23 cellular contexts compared by ENCODE assay signal in genomic region chrX:33892670-33893069, GRCh38.
A peak's percentile ranks its signal among the peaks of the same experiment; 100 is the strongest.
DNase-seq lines count a peak whose midpoint lies in the region; ATAC-seq and TF ChIP-seq lines count a peak whose summit lies in the region.
"Had no signal": no experiment of that assay in that cellular context is flagged by ENCODE, and none has a peak within 500 bp of the region (broad histone marks: within the 10 kb centered on the region; RNA-seq: fewer than 3 reads in every experiment).

No MANE protein-coding gene starts in this region.

- no peak overlapping the region for H3K4me3 Mint-ChIP-seq in progenitor cell of endocrine pancreas (ENCODE audit: low read depth)
- H3K4me3 Mint-ChIP-seq: CD4-positive, CD25-positive, alpha-beta regulatory T cell; CD8-positive, alpha-beta memory T cell; IgD-negative memory B cell had no signal

- ATAC-seq in GM21576 (IDR thresholded peaks at IDR 0.05; ENCODE audit: unreplicated experiment) (no peak), HG02973 (IDR thresholded peaks at IDR 0.05; ENCODE audit: unreplicated experiment) (no peak), sciatic nerve (no peak)
- ATAC-seq: GM12878, HCT116, HepG2 had no signal

- peaks cover 15% of the 10 kb centered on the region for H3K4me1 Mint-ChIP-seq in progenitor cell of endocrine pancreas (ENCODE audit: low read depth)
- H3K4me1 Mint-ChIP-seq: CD4-positive, CD25-positive, alpha-beta regulatory T cell; CD8-positive, alpha-beta memory T cell; IgD-negative memory B cell had no signal

- no peaks in the 10 kb centered on the region for H3K9me3 Mint-ChIP-seq in progenitor cell of endocrine pancreas (ENCODE audit: low read depth)

- H3K27ac Mint-ChIP-seq in progenitor cell of endocrine pancreas = peak overlapping the region; percentile 79
- H3K27ac Mint-ChIP-seq: CD4-positive, CD25-positive, alpha-beta regulatory T cell; CD8-positive, alpha-beta memory T cell; IgD-negative memory B cell had no signal

- H3K27me3 Mint-ChIP-seq in progenitor cell of endocrine pancreas = no peaks in the 10 kb centered on the region
- H3K27me3 Mint-ChIP-seq: CD4-positive, CD25-positive, alpha-beta regulatory T cell; IgD-negative memory B cell had no signal

- intact Hi-C loops in sciatic nerve (cut with DNase I) = no loop called here

- H3K36me3 Mint-ChIP-seq in progenitor cell of endocrine pancreas (ENCODE audit: insufficient read depth) = no peaks in the 10 kb centered on the region
- H3K36me3 Mint-ChIP-seq: CD4-positive, CD25-positive, alpha-beta regulatory T cell; CD8-positive, alpha-beta memory T cell; IgD-negative memory B cell had no signal

- no peak for TF ChIP-seq CTCF in progenitor cell of endocrine pancreas (IDR thresholded peaks at IDR 0.05; ENCODE audit: unreplicated experiment)

- peak; percentile 35 for DNase-seq in DMS53 treated with DMSO at 0.1 percent for 48 hours (lab: John Stamatoyannopoulos, UW; ENCODE audit: unreplicated experiment)
- DNase-seq in NCI-H2029 (lab: John Stamatoyannopoulos, UW) = peak; percentile 4
- DNase-seq in NCI-H510A treated with DMSO at 0.1 percent for 48 hours (lab: John Stamatoyannopoulos, UW) = peak; percentile 72
- no peak for DNase-seq in progenitor cell of endocrine pancreas (ENCODE audit: low spot score, unreplicated experiment)
- no peak for DNase-seq in sciatic nerve (ENCODE audit: low spot score)
- DNase-seq: ACHN; BE2C; C1 segment of cervical spinal cord; Caco-2; CD4-positive, CD25-positive, alpha-beta regulatory T cell; CD8-positive, alpha-beta memory T cell; DMS153; DND-41; EL; GOT3; H7; KBM-7 had no signal

Comparison
In these comparisons a context has a peak if more than half of its experiments do, and no peak if none do; other contexts are left out.
1. DNase-seq: peak in DMS53 treated with DMSO at 0.1 percent for 48 hours (single experiment), NCI-H2029 (single experiment) and NCI-H510A treated with DMSO at 0.1 percent for 48 hours (single experiment); none in progenitor cell of endocrine pancreas (single experiment) and sciatic nerve (single experiment).